In genomic region chr4:153733751-153734448, GRCh38 we compare ENCODE assay signal across 1 cellular context.
TF ChIP-seq lines count a peak whose summit lies in the region.

No MANE protein-coding gene starts in this region.

TF ChIP-seq in WTC11, 78 proteins besides CTCF, POLR2A, EP300 and RAD21 (continued from another document):
- TF ChIP-seq E2F1 (CRISPR knock-in tag; IDR thresholded peaks at IDR 0.05) (no peak), ZNF263 (CRISPR knock-in tag; IDR thresholded peaks at IDR 0.05; ENCODE audit: low read depth) (no peak), GTF2I (CRISPR knock-in tag; conservative IDR thresholded peaks at IDR 0.05) (no peak), TCF7 (CRISPR knock-in tag; IDR thresholded peaks at IDR 0.05; ENCODE audit: low read depth) (no peak), E2F4 (CRISPR knock-in tag; IDR thresholded peaks at IDR 0.05; ENCODE audit: borderline replicate concordance, low read depth) (no peak), ZNF219 (CRISPR knock-in tag; IDR thresholded peaks at IDR 0.05; ENCODE audit: borderline replicate concordance) (no peak)
